1 cellular context compared by ENCODE assay signal in the genomic region with DNA sequence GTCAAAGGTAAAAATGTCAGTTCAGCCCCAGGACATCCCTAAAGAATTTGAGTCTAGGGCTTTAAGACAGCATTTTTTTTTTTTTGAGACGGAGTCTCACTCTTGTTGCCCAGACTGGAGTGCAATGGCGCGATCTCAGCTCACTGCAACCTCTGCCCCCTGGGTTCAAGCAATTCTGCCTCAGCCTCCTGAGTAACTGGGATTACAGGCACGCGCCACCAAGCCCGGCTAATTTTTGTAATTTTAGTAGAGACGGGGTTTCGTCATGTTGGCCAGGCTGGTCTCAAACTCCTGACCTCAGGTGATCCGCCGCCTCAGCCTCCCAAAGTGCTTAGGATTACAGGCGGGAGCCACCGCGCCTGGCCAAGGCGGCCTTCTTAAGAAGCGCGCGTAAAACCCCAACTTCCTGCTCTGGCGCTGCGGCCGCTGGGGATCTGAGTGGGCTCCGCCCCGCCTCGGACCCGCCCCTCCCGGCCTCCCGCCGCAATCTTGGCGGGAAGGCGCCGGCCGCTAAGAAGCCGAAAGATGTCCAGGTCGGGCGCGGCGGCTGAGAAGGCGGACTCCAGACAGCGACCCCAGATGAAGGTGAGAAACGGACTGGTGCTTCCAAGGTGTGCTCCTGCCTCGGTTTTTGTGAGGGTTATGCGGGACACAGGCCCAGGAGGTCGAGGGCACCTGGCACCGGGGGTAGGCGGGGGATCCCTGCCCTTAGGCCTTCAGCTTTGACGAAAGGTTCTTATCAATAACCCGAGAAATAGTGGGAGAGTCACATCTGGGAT.
TF ChIP-seq lines count a peak whose summit lies in the region.

Gene WDR76 (plus strand): TSS at position 495 of the 779 bp plus-strand sequence. CDS start 31 bp downstream, at position 526.

TF ChIP-seq in HepG2, 621 proteins besides CTCF, POLR2A, EP300 and RAD21 (continued from another document):
- peak; percentile 39; the same call in 1 of the 2 replicates for TF ChIP-seq NRL (CRISPR knock-in tag; IDR thresholded peaks at IDR 0.05; ENCODE audit: borderline replicate concordance)
- peak; percentile 70 for TF ChIP-seq HNRNPLL (IDR thresholded peaks at IDR 0.05; ENCODE audit: low read depth, low read length, poor library complexity, severe bottlenecking)
- TF ChIP-seq PHF8 (CRISPR knock-in tag; IDR thresholded peaks at IDR 0.05), result peak; percentile 39; the same call in 1 of the 2 replicates
- peak; percentile 51; the same call in 1 of the 2 replicates for TF ChIP-seq YEATS4 (CRISPR knock-in tag; IDR thresholded peaks at IDR 0.05; ENCODE audit: borderline replicate concordance)
- 0 out of 2 replicates have a peak, but pooled peaks have one; percentile 32 for TF ChIP-seq HOXA3 (CRISPR knock-in tag; IDR thresholded peaks at IDR 0.05)
- 0 out of 2 replicates have a peak, but pooled peaks have one; percentile 57 for TF ChIP-seq ZNF747 (CRISPR knock-in tag; IDR thresholded peaks at IDR 0.05; ENCODE audit: borderline replicate concordance)
